In genomic region chr2:239401450-239402227, GRCh38 we compare ENCODE assay signal across 2 cellular contexts.
TF ChIP-seq lines count a peak whose summit lies in the region.

No MANE protein-coding gene starts in this region.

TF ChIP-seq in A549, 52 proteins besides CTCF, POLR2A, EP300 and RAD21 (continued from another document):
- TF ChIP-seq MAX (IDR thresholded peaks at IDR 0.05) (peak; percentile 98), CHD2 (IDR thresholded peaks at IDR 0.05; ENCODE audit: low read length, partially characterized antibody) (no peak), ELK1 (IDR thresholded peaks at IDR 0.05; ENCODE audit: low read depth, low read length) (no peak), NR3C1 (IDR thresholded peaks at IDR 0.05) (no peak), HOXB13 (CRISPR knock-in tag; IDR thresholded peaks at IDR 0.05; ENCODE audit: low read depth) (no peak; the same call in 1 of the 2 replicates), EHMT2 (IDR thresholded peaks at IDR 0.05; ENCODE audit: low read depth) (no peak)
TF ChIP-seq in A549: peak in this region for 16.

TF ChIP-seq in K562, 482 proteins besides CTCF, POLR2A, EP300 and RAD21 (continued from another document and continues in another):
- TF ChIP-seq ZNF586 (CRISPR knock-in tag; conservative IDR thresholded peaks at IDR 0.05): no peak
- TF ChIP-seq EHMT2 (IDR thresholded peaks at IDR 0.05): no peak
- peak; percentile 77; the same call in 1 of the 2 replicates for TF ChIP-seq GABPB1 (CRISPR knock-in tag; IDR thresholded peaks at IDR 0.05)
- peak; percentile 96 for TF ChIP-seq SUPT5H (IDR thresholded peaks at IDR 0.05)
- no peak for TF ChIP-seq KDM2B (CRISPR knock-in tag; IDR thresholded peaks at IDR 0.05)
- no peak for TF ChIP-seq CEBPB (tag; IDR thresholded peaks at IDR 0.05)
- TF ChIP-seq PTBP1 (IDR thresholded peaks at IDR 0.05; ENCODE audit: low read depth, low read length): no peak
- 0 out of 2 replicates have a peak, but pooled peaks have one; percentile 50 for TF ChIP-seq E2F1 (CRISPR knock-in tag; IDR thresholded peaks at IDR 0.05)
- TF ChIP-seq BMI1 (IDR thresholded peaks at IDR 0.05; ENCODE audit: low read length): no peak
- no peak for TF ChIP-seq ZNF140 (CRISPR knock-in tag; IDR thresholded peaks at IDR 0.05)
- peak; percentile 31; the same call in 1 of the 2 replicates for TF ChIP-seq ZNF316 (IDR thresholded peaks at IDR 0.05)
- no peak for TF ChIP-seq RCOR1 (IDR thresholded peaks at IDR 0.05; ENCODE audit: borderline replicate concordance in 1 of 2, low read depth in 2 of 2, low read length in 2 of 2)
- no peak for TF ChIP-seq PTTG1 (tag; IDR thresholded peaks at IDR 0.05; ENCODE audit: low read depth)
- TF ChIP-seq KLF6 (CRISPR knock-in tag; IDR thresholded peaks at IDR 0.05; ENCODE audit: borderline replicate concordance): no peak
- TF ChIP-seq ELF1 (tag; IDR thresholded peaks at IDR 0.05): peak; percentile 58
- TF ChIP-seq THAP7 (CRISPR knock-in tag; IDR thresholded peaks at IDR 0.05): no peak
- no peak for TF ChIP-seq BRD9 (IDR thresholded peaks at IDR 0.05; ENCODE audit: low read depth, partially characterized antibody)
- peak; percentile 91; the same call in 1 of the 2 replicates for TF ChIP-seq FOXP4 (CRISPR knock-in tag; IDR thresholded peaks at IDR 0.05; ENCODE audit: borderline replicate concordance)
- TF ChIP-seq ZFP91 (CRISPR knock-in tag; IDR thresholded peaks at IDR 0.05): no peak
- no peak for TF ChIP-seq BACH1 (tag; IDR thresholded peaks at IDR 0.05)
- TF ChIP-seq ESRRB (CRISPR knock-in tag; IDR thresholded peaks at IDR 0.05; ENCODE audit: borderline replicate concordance): no peak
- TF ChIP-seq GTF3C2 (IDR thresholded peaks at IDR 0.05; ENCODE audit: borderline replicate concordance, extremely low read depth, insufficient read length): no peak
- no peak for TF ChIP-seq ZNF57 (CRISPR knock-in tag; IDR thresholded peaks at IDR 0.05)
- TF ChIP-seq EWSR1 (IDR thresholded peaks at IDR 0.05; ENCODE audit: borderline replicate concordance, low read depth, partially characterized antibody): no peak
- no peak for TF ChIP-seq ZEB2 (IDR thresholded peaks at IDR 0.05)
- peak; percentile 60 for TF ChIP-seq FUS (optimal IDR thresholded peaks at IDR 0.05; ENCODE audit: low read depth, low read length)
- TF ChIP-seq NFYB (IDR thresholded peaks at IDR 0.05; ENCODE audit: extremely low read depth, insufficient read length): no peak
- peak; percentile 90 to 97 (median 96) for TF ChIP-seq YY1 (IDR thresholded peaks at IDR 0.05; ENCODE audit: borderline replicate concordance in 1 of 3, control insufficient read depth in 1 of 3, extremely low read depth in 1 of 3, insufficient read depth in 3 of 3, insufficient read length in 1 of 3, insufficient replicate concordance in 2 of 3, low read depth in 1 of 3, low read length in 2 of 3)
- TF ChIP-seq ZNF184 (CRISPR knock-in tag; IDR thresholded peaks at IDR 0.05): no peak
- TF ChIP-seq RBM17 (IDR thresholded peaks at IDR 0.05; ENCODE audit: borderline replicate concordance, low read depth, low read length): no peak
- TF ChIP-seq NR1H2 (CRISPR knock-in tag; IDR thresholded peaks at IDR 0.05): no peak
- no peak for TF ChIP-seq TAL1 (IDR thresholded peaks at IDR 0.05)
- TF ChIP-seq CTCFL (IDR thresholded peaks at IDR 0.05; ENCODE audit: borderline replicate concordance, insufficient read depth, low read depth, low read length, poor library complexity, severe bottlenecking): no peak
- TF ChIP-seq ZNF3 (CRISPR knock-in tag; IDR thresholded peaks at IDR 0.05): no peak
- TF ChIP-seq NR0B1 (IDR thresholded peaks at IDR 0.05; ENCODE audit: partially characterized antibody): no peak
- TF ChIP-seq ATF1 (CRISPR knock-in tag; IDR thresholded peaks at IDR 0.05): no peak
- TF ChIP-seq ATF1 (tag; IDR thresholded peaks at IDR 0.05): peak; percentile 93
- TF ChIP-seq SIX5 (IDR thresholded peaks at IDR 0.05; ENCODE audit: borderline replicate concordance in 1 of 2, insufficient read depth in 1 of 2, low read depth in 1 of 2, low read length in 2 of 2): peak in 1 of 2 experiments; percentile 22; a peak in 1 of 4 replicates
- TF ChIP-seq TFE3 (CRISPR knock-in tag; IDR thresholded peaks at IDR 0.05): peak; percentile 98
- no peak for TF ChIP-seq MBD1 (CRISPR knock-in tag; IDR thresholded peaks at IDR 0.05)
- no peak for TF ChIP-seq ZBED1 (IDR thresholded peaks at IDR 0.05)
- peak; percentile 92 for TF ChIP-seq TBP (optimal IDR thresholded peaks at IDR 0.05; ENCODE audit: low read depth, low read length)
- no peak for TF ChIP-seq TCFL5 (CRISPR knock-in tag; conservative IDR thresholded peaks at IDR 0.05)
- no peak; a peak in 1 of 4 replicates for TF ChIP-seq ETV6 (IDR thresholded peaks at IDR 0.05; ENCODE audit: borderline replicate concordance in 1 of 2, low read depth in 2 of 2, low read length in 1 of 2)
- no peak for TF ChIP-seq ETV6 (CRISPR knock-in tag; IDR thresholded peaks at IDR 0.05; ENCODE audit: borderline replicate concordance)
- TF ChIP-seq HNRNPUL1 (IDR thresholded peaks at IDR 0.05; ENCODE audit: low read length): no peak
- TF ChIP-seq NCOA6 (IDR thresholded peaks at IDR 0.05): peak; percentile 56; the same call in 1 of the 2 replicates
- TF ChIP-seq NEUROD1 (IDR thresholded peaks at IDR 0.05; ENCODE audit: borderline replicate concordance, low read depth, low read length, partially characterized antibody): no peak
- TF ChIP-seq GATAD2B (IDR thresholded peaks at IDR 0.05; ENCODE audit: borderline replicate concordance): 0 out of 2 replicates have a peak, but pooled peaks have one; percentile 58
- TF ChIP-seq CC2D1A (IDR thresholded peaks at IDR 0.05): no peak
- no peak for TF ChIP-seq ZNF232 (CRISPR knock-in tag; IDR thresholded peaks at IDR 0.05)
- peak; percentile 91 for TF ChIP-seq C11orf30 (IDR thresholded peaks at IDR 0.05; ENCODE audit: low read depth)
